In genomic region chr16:15631730-15632409, GRCh38 we compare ENCODE assay signal across 17 cellular contexts. TPM values are rescaled to one million over a fixed set of nuclear protein-coding genes. Genes with fewer than 3 reads are reported as not detected.
A peak's percentile ranks its signal among the peaks of the same experiment; 100 is the strongest.
DNase-seq lines count a peak whose midpoint lies in the region; ATAC-seq and TF ChIP-seq lines count a peak whose summit lies in the region.
"Had no signal": no experiment of that assay in that cellular context is flagged by ENCODE, and none has a peak within 500 bp of the region (broad histone marks: within the 10 kb centered on the region; RNA-seq: fewer than 3 reads in every experiment).

No MANE protein-coding gene starts in this region.

- H3K9me3 ChIP-seq in Karpas-422 (ENCODE audit: low read length) (no peaks in the 10 kb centered on the region), SK-N-SH (no peaks in the 10 kb centered on the region)

- H3K4me1 ChIP-seq in Karpas-422 (ENCODE audit: low read length) (peaks cover 17% of the 10 kb centered on the region), SK-N-SH (ENCODE audit: control insufficient read depth in 1 of 2, insufficient read depth in 2 of 2, low read depth in 1 of 2, low read length in 1 of 2) (no peaks in the 10 kb centered on the region)

- intact Hi-C loops in activated CD8-positive, alpha-beta T cell treated with anti-CD3 and anti-CD28 coated beads for 36 hours (cut with micrococcal nuclease) = no loop called here

- TF ChIP-seq EP300 in SK-N-SH (IDR thresholded peaks at IDR 0.05; ENCODE audit: borderline replicate concordance in 1 of 2, low read depth in 1 of 2, low read length in 1 of 2) = no peak

- H3K9ac ChIP-seq in Karpas-422 (ENCODE audit: low read length) (no peak overlapping the region), SK-N-SH (no peak overlapping the region)

- H3K27ac Mint-ChIP-seq in activated CD8-positive, alpha-beta T cell treated with anti-CD3 and anti-CD28 coated beads for 36 hours = peak overlapping the region; percentile 59
- H3K27ac Mint-ChIP-seq in activated CD8-positive, alpha-beta T cell treated with anti-CD3 and anti-CD28 coated beads, Interleukin-2, amount 10 ng/mL, durations not matched to agents 7 days and 5 days = no peak overlapping the region
- H3K27ac Mint-ChIP-seq in activated naive CD8-positive, alpha-beta T cell treated with anti-CD3 and anti-CD28 coated beads for 36 hours = peak overlapping the region; percentile 39
- peak overlapping the region; percentile 20 for H3K27ac Mint-ChIP-seq in stimulated activated effector memory CD8-positive, alpha-beta T cell treated with anti-CD3 and anti-CD28 coated beads, Interleukin-12 subunit alpha, Interleukin-12 subunit beta, amount 100 ng/mL, for 72 hours

- H3K4me1 Mint-ChIP-seq in activated CD8-positive, alpha-beta T cell treated with anti-CD3 and anti-CD28 coated beads for 36 hours (ENCODE audit: low read depth) = peaks cover 33% of the 10 kb centered on the region
- peaks cover 22% of the 10 kb centered on the region for H3K4me1 Mint-ChIP-seq in activated CD8-positive, alpha-beta T cell treated with anti-CD3 and anti-CD28 coated beads, Interleukin-2, amount 10 ng/mL, durations not matched to agents 7 days and 5 days (ENCODE audit: low read depth)
- peaks cover 46% of the 10 kb centered on the region for H3K4me1 Mint-ChIP-seq in activated naive CD8-positive, alpha-beta T cell treated with anti-CD3 and anti-CD28 coated beads for 36 hours
- H3K4me1 Mint-ChIP-seq in stimulated activated effector memory CD8-positive, alpha-beta T cell treated with anti-CD3 and anti-CD28 coated beads, Interleukin-12 subunit alpha, Interleukin-12 subunit beta, amount 100 ng/mL, for 72 hours = peaks cover 16% of the 10 kb centered on the region

- CTCF ChIA-PET in activated CD8-positive, alpha-beta T cell treated with anti-CD3 and anti-CD28 coated beads for 36 hours (lab: Charles Lee) = interaction anchor here (1.0 to 2.0 kb wide), 2 partner anchors 74 to 204 kb away, joined by 3 to 4 read pairs; no protein-coding TSS in a partner anchor
- CTCF ChIA-PET in activated CD8-positive, alpha-beta T cell treated with anti-CD3 and anti-CD28 coated beads, Interleukin-2, amount 10 ng/mL, durations not matched to agents 7 days and 5 days (lab: Charles Lee) = interaction anchor here (0.8 to 3.7 kb wide), 2 partner anchors 11 to 21 kb away, joined by 3 to 16 read pairs; partner anchors contain the start of gene MARF1
- CTCF ChIA-PET in SK-N-SH (lab: Yijun Ruan, JAX) = interaction anchor here (0.6 to 2.5 kb wide), 2 partner anchors 10 to 39 kb away, joined by 3 to 10 read pairs; partner anchors contain the start of gene MARF1

- H3K36me3 ChIP-seq in Karpas-422 (ENCODE audit: insufficient read depth, low read length) (peaks cover 54% of the 10 kb centered on the region), SK-N-SH (replicated peaks in 1 of 2; ENCODE audit: control insufficient read depth in 1 of 2, insufficient read depth in 2 of 2, low read length in 1 of 2) (peaks cover 73 to 79% of the 10 kb centered on the region in 2 experiments)

- H3K9me3 Mint-ChIP-seq in activated CD8-positive, alpha-beta T cell treated with anti-CD3 and anti-CD28 coated beads for 36 hours = no peaks in the 10 kb centered on the region
- no peaks in the 10 kb centered on the region for H3K9me3 Mint-ChIP-seq in activated CD8-positive, alpha-beta T cell treated with anti-CD3 and anti-CD28 coated beads, Interleukin-2, amount 10 ng/mL, durations not matched to agents 7 days and 5 days (ENCODE audit: insufficient read depth)
- no peaks in the 10 kb centered on the region for H3K9me3 Mint-ChIP-seq in activated naive CD8-positive, alpha-beta T cell treated with anti-CD3 and anti-CD28 coated beads for 36 hours
- no peaks in the 10 kb centered on the region for H3K9me3 Mint-ChIP-seq in stimulated activated effector memory CD8-positive, alpha-beta T cell treated with anti-CD3 and anti-CD28 coated beads, Interleukin-12 subunit alpha, Interleukin-12 subunit beta, amount 100 ng/mL, for 72 hours

- ATAC-seq in activated CD8-positive, alpha-beta T cell treated with anti-CD3 and anti-CD28 coated beads for 36 hours = no peak
- ATAC-seq in activated CD8-positive, alpha-beta T cell treated with anti-CD3 and anti-CD28 coated beads, Interleukin-2, amount 10 ng/mL, durations not matched to agents 7 days and 5 days = no peak
- ATAC-seq in stimulated activated effector memory CD8-positive, alpha-beta T cell treated with anti-CD3 and anti-CD28 coated beads, Interleukin-12 subunit alpha, Interleukin-12 subunit beta, amount 100 ng/mL, for 72 hours = no peak

- WGBS in SK-N-SH (ENCODE audit: low lambda C conversion rate) = 90% methylated on average over 2 of the region's 2 CpGs

- peaks cover 60% of the 10 kb centered on the region for H3K36me3 Mint-ChIP-seq in activated CD8-positive, alpha-beta T cell treated with anti-CD3 and anti-CD28 coated beads for 36 hours (ENCODE audit: low read depth)
- H3K36me3 Mint-ChIP-seq in activated CD8-positive, alpha-beta T cell treated with anti-CD3 and anti-CD28 coated beads, Interleukin-2, amount 10 ng/mL, durations not matched to agents 7 days and 5 days (ENCODE audit: low read depth) = peaks cover 68% of the 10 kb centered on the region
- H3K36me3 Mint-ChIP-seq in activated naive CD8-positive, alpha-beta T cell treated with anti-CD3 and anti-CD28 coated beads for 36 hours = peaks cover 49% of the 10 kb centered on the region
- H3K36me3 Mint-ChIP-seq in stimulated activated effector memory CD8-positive, alpha-beta T cell treated with anti-CD3 and anti-CD28 coated beads, Interleukin-12 subunit alpha, Interleukin-12 subunit beta, amount 100 ng/mL, for 72 hours = peaks cover 100% of the 10 kb centered on the region

- H2AFZ ChIP-seq in Karpas-422 (ENCODE audit: low read length) (no peak overlapping the region), SK-N-SH (ENCODE audit: low read depth) (no peak overlapping the region)

- H3K9me2 ChIP-seq in Karpas-422 (replicated peaks; ENCODE audit: insufficient read depth, low read length) (no peaks in the 10 kb centered on the region), SK-N-SH (no peaks in the 10 kb centered on the region)

- no peaks in the 10 kb centered on the region for H3K27me3 ChIP-seq in Karpas-422 (ENCODE audit: low read length)
- H3K27me3 ChIP-seq in SK-N-SH (ENCODE audit: insufficient read depth) = no peaks in the 10 kb centered on the region

- no peaks in the 10 kb centered on the region for H4K20me1 ChIP-seq in Karpas-422 (ENCODE audit: insufficient read depth, low read depth, low read length)
- no peaks in the 10 kb centered on the region; the same call in 1 of the 2 replicates for H4K20me1 ChIP-seq in SK-N-SH (ENCODE audit: insufficient read depth)

- POLR2A ChIA-PET in activated CD8-positive, alpha-beta T cell treated with anti-CD3 and anti-CD28 coated beads for 36 hours (lab: Charles Lee) = interaction anchor here (0.8 to 1.1 kb wide), 2 partner anchors 10 to 21 kb away, joined by 3 to 5 read pairs; no protein-coding TSS in a partner anchor
- POLR2A ChIA-PET in activated CD8-positive, alpha-beta T cell treated with anti-CD3 and anti-CD28 coated beads, Interleukin-2, amount 10 ng/mL, durations not matched to agents 7 days and 5 days (lab: Charles Lee) = no interaction called here
- POLR2A ChIA-PET in SK-N-SH (lab: Yijun Ruan, JAX) = interaction anchor here (1.0 kb wide), 1 partner anchor 11 kb away, joined by 3 read pairs; the partner anchor contains the start of gene MARF1

- H3K4me3 ChIP-seq in Karpas-422 (ENCODE audit: low read length) (no peak overlapping the region), SK-N-SH (ENCODE audit: low read depth in 2 of 2, low read length in 1 of 2) (no peak overlapping the region)

- H3K4me3 Mint-ChIP-seq in activated CD8-positive, alpha-beta T cell treated with anti-CD3 and anti-CD28 coated beads for 36 hours = no peak overlapping the region
- H3K4me3 Mint-ChIP-seq in activated CD8-positive, alpha-beta T cell treated with anti-CD3 and anti-CD28 coated beads, Interleukin-2, amount 10 ng/mL, durations not matched to agents 7 days and 5 days = no peak overlapping the region
- H3K4me3 Mint-ChIP-seq in activated naive CD8-positive, alpha-beta T cell treated with anti-CD3 and anti-CD28 coated beads for 36 hours = no peak overlapping the region
- H3K4me3 Mint-ChIP-seq in stimulated activated effector memory CD8-positive, alpha-beta T cell treated with anti-CD3 and anti-CD28 coated beads, Interleukin-12 subunit alpha, Interleukin-12 subunit beta, amount 100 ng/mL, for 72 hours = no peak overlapping the region

- H3K27ac ChIP-seq in Karpas-422 (ENCODE audit: low read length) = peak overlapping the region; percentile 73
- H3K27ac ChIP-seq in SK-N-SH (ENCODE audit: low read depth in 2 of 2, low read length in 1 of 2) = no peak overlapping the region
- H3K27ac ChIP-seq: C4-2B had no signal

- no peaks in the 10 kb centered on the region for H3K27me3 Mint-ChIP-seq in activated CD8-positive, alpha-beta T cell treated with anti-CD3 and anti-CD28 coated beads for 36 hours
- no peaks in the 10 kb centered on the region for H3K27me3 Mint-ChIP-seq in activated CD8-positive, alpha-beta T cell treated with anti-CD3 and anti-CD28 coated beads, Interleukin-2, amount 10 ng/mL, durations not matched to agents 7 days and 5 days (ENCODE audit: low read depth)
- H3K27me3 Mint-ChIP-seq in activated naive CD8-positive, alpha-beta T cell treated with anti-CD3 and anti-CD28 coated beads for 36 hours = no peaks in the 10 kb centered on the region

- no peak for TF ChIP-seq RAD21 in SK-N-SH (IDR thresholded peaks at IDR 0.05; ENCODE audit: low read length)

- TF ChIP-seq CTCF in activated CD8-positive, alpha-beta T cell treated with anti-CD3 and anti-CD28 coated beads for 36 hours (IDR thresholded peaks at IDR 0.05) = no peak
- no peak for TF ChIP-seq CTCF in SK-N-SH (IDR thresholded peaks at IDR 0.05)

- H3K79me2 ChIP-seq in Karpas-422 (ENCODE audit: low read length) = peaks cover 39% of the 10 kb centered on the region
- no peaks in the 10 kb centered on the region; the same call in 1 of the 2 replicates for H3K79me2 ChIP-seq in SK-N-SH (ENCODE audit: insufficient read depth)

- H3F3A ChIP-seq in SK-N-SH (replicated peaks; ENCODE audit: insufficient read depth) = no peaks in the 10 kb centered on the region

- H3K4me2 ChIP-seq in Karpas-422 (ENCODE audit: low read depth, low read length, poor library complexity, severe bottlenecking) (no peak overlapping the region), SK-N-SH (no peak overlapping the region)

- no peak for DNase-seq in activated CD8-positive, alpha-beta T cell treated with anti-CD3 and anti-CD28 coated beads for 36 hours
- no peak for DNase-seq in activated CD8-positive, alpha-beta T cell treated with anti-CD3 and anti-CD28 coated beads, Interleukin-2, amount 10 ng/mL, durations not matched to agents 7 days and 5 days
- DNase-seq in Karpas-422 = no peak
- no peak for DNase-seq in activated naive CD8-positive, alpha-beta T cell treated with anti-CD3 and anti-CD28 coated beads for 36 hours
- DNase-seq in stimulated activated effector memory CD8-positive, alpha-beta T cell treated with anti-CD3 and anti-CD28 coated beads, Interleukin-12 subunit alpha, Interleukin-12 subunit beta, amount 100 ng/mL, for 72 hours (ENCODE audit: low spot score in 2 of 2) = no peak
- DNase-seq in NCI-H1092 treated with DMSO at 0.1 percent for 48 hours (lab: John Stamatoyannopoulos, UW) = no peak
- no peak for DNase-seq in SK-N-SH
- DNase-seq in germinal center (ENCODE audit: low spot score) = no peak
- DNase-seq: 8988T, DMS79, GOT3, KG1, NCI-H1105, NCI-H187 treated with DMSO at 0.1 percent for 48 hours, NCI-H510A treated with DMSO at 0.1 percent for 48 hours, SHP77 had no signal

RNA-seq across cellular contexts. Expression of gene MARF1, which starts 11.1 kb away (rescaled TPM):
- 10 to 100 TPM; 55.7 to 56.0 TPM for total RNA-seq in activated CD8-positive, alpha-beta T cell treated with anti-CD3 and anti-CD28 coated beads for 36 hours
- 10 to 100 TPM; 62.7 to 64.5 TPM for total RNA-seq in activated CD8-positive, alpha-beta T cell treated with anti-CD3 and anti-CD28 coated beads, Interleukin-2, amount 10 ng/mL, durations not matched to agents 7 days and 5 days
- 58.6 and 73.1 TPM in 2 replicates for total RNA-seq in Karpas-422 (2014; rRNA removed; shearing (Covaris generic); ENCODE audit: low replicate concordance)
- 10 to 100 TPM; 51.0 to 52.1 TPM for total RNA-seq in activated naive CD8-positive, alpha-beta T cell treated with anti-CD3 and anti-CD28 coated beads for 36 hours
- polyA plus RNA-seq in SK-N-SH (2012; rRNA removed) = 10.3 TPM in 2 replicates
- 8.8 and 9.0 TPM in 2 replicates for polyA plus RNA-seq in SK-N-SH (2012; cell fraction: cytosol; rRNA removed)
- 25.3 and 33.2 TPM in 2 replicates for polyA plus RNA-seq in SK-N-SH (2012; cell fraction: nucleus; rRNA removed)

RNA-seq across cellular contexts. Expression of gene NDE1, which starts 18.2 kb away (rescaled TPM):
- total RNA-seq in activated CD8-positive, alpha-beta T cell treated with anti-CD3 and anti-CD28 coated beads for 36 hours = 100 to 1,000 TPM in 1 of 2 experiments, 10 to 100 TPM in 1; 97.6 to 103 TPM
- total RNA-seq in activated CD8-positive, alpha-beta T cell treated with anti-CD3 and anti-CD28 coated beads, Interleukin-2, amount 10 ng/mL, durations not matched to agents 7 days and 5 days = 100 to 1,000 TPM; 140 to 141 TPM
- 39.4 and 63.0 TPM in 2 replicates for total RNA-seq in Karpas-422 (2014; rRNA removed; shearing (Covaris generic); ENCODE audit: low replicate concordance)
- 100 to 1,000 TPM; 115 to 117 TPM for total RNA-seq in activated naive CD8-positive, alpha-beta T cell treated with anti-CD3 and anti-CD28 coated beads for 36 hours
- 18.8 and 27.9 TPM in 2 replicates for polyA plus RNA-seq in SK-N-SH (2012; rRNA removed)
- polyA plus RNA-seq in SK-N-SH (2012; cell fraction: cytosol; rRNA removed) = 22.2 and 27.7 TPM in 2 replicates
- 15.3 and 16.2 TPM in 2 replicates for polyA plus RNA-seq in SK-N-SH (2012; cell fraction: nucleus; rRNA removed)
